21 cellular contexts compared by ENCODE assay signal in genomic region chr20:33791540-33791939, GRCh38.
"Had no signal": no experiment of that assay in that cellular context is flagged by ENCODE, and none has a peak within 500 bp of the region (broad histone marks: within the 10 kb centered on the region; RNA-seq: fewer than 3 reads in every experiment).

No MANE protein-coding gene starts in this region.

- H3K4me2 ChIP-seq: KMS-11 had no signal

- H3K9ac ChIP-seq: KMS-11 had no signal

- H3K27me3 ChIP-seq: adrenal gland, body of pancreas, breast epithelium, Peyer's patch had no signal

- H3K9me3 Mint-ChIP-seq: activated CD4-positive, alpha-beta memory T cell treated with anti-CD3 and anti-CD28 coated beads, Interleukin-2, amount 10 ng/mL, durations not matched to agents 7 days and 5 days; activated naive CD4-positive, alpha-beta T cell treated with anti-CD3 and anti-CD28 coated beads for 36 hours; activated naive CD4-positive, alpha-beta T cell treated with anti-CD3 and anti-CD28 coated beads, Interleukin-2, amount 50 U/mL, for 72 hours; activated T-cell treated with anti-CD3 and anti-CD28 coated beads, Interleukin-2, amount 50 U/mL, for 24 hours; activated T-helper 2 cell treated with anti-CD3 and anti-CD28 coated beads, Interferon-gamma antibody, Interleukin-2, Interleukin-4, amounts not matched to agents 10 μg/mL and 5 μg/mL and 100 μg/mL, durations not matched to agents 14 hours and 24 hours and 36 hours had no signal

- H3K27ac Mint-ChIP-seq: activated CD4-positive, alpha-beta memory T cell treated with anti-CD3 and anti-CD28 coated beads, Interleukin-2, amount 10 ng/mL, durations not matched to agents 7 days and 5 days; activated naive CD4-positive, alpha-beta T cell treated with anti-CD3 and anti-CD28 coated beads for 36 hours; activated T-cell treated with anti-CD3 and anti-CD28 coated beads, Interleukin-2, amount 50 U/mL, for 24 hours; activated T-helper 2 cell treated with anti-CD3 and anti-CD28 coated beads, Interferon-gamma antibody, Interleukin-2, Interleukin-4, amounts not matched to agents 10 μg/mL and 5 μg/mL and 100 μg/mL, durations not matched to agents 14 hours and 24 hours and 36 hours had no signal

- ATAC-seq: body of pancreas had no signal

- DNase-seq: MM.1S, MV-4-11, NCI-H1092, NCI-H1436 treated with DMSO at 0.1 percent for 48 hours, NCI-H1694 treated with DMSO at 0.1 percent for 48 hours, NCI-H2107, NCI-H2171, NCI-H510A, NCI-H526 treated with DMSO at 0.1 percent for 48 hours, SIG-M5 had no signal

- H3K4me3 Mint-ChIP-seq: activated CD4-positive, alpha-beta memory T cell treated with anti-CD3 and anti-CD28 coated beads, Interleukin-2, amount 10 ng/mL, durations not matched to agents 7 days and 5 days; activated naive CD4-positive, alpha-beta T cell treated with anti-CD3 and anti-CD28 coated beads for 36 hours; activated T-cell treated with anti-CD3 and anti-CD28 coated beads, Interleukin-2, amount 50 U/mL, for 24 hours had no signal

- H3K4me3 ChIP-seq: adrenal gland, body of pancreas, breast epithelium, Peyer's patch had no signal

- H3K27me3 Mint-ChIP-seq: activated CD4-positive, alpha-beta memory T cell treated with anti-CD3 and anti-CD28 coated beads, Interleukin-2, amount 10 ng/mL, durations not matched to agents 7 days and 5 days; activated T-cell treated with anti-CD3 and anti-CD28 coated beads, Interleukin-2, amount 50 U/mL, for 24 hours had no signal

- H3K9me3 ChIP-seq: adrenal gland, body of pancreas, breast epithelium, Peyer's patch had no signal

- H3K27ac ChIP-seq: adrenal gland, KMS-11, VCaP had no signal

- H3K36me3 ChIP-seq: breast epithelium, Peyer's patch had no signal

- H3K36me3 Mint-ChIP-seq: activated naive CD4-positive, alpha-beta T cell treated with anti-CD3 and anti-CD28 coated beads, Interleukin-2, amount 50 U/mL, for 72 hours had no signal
